8 cellular contexts compared by ENCODE assay signal in the genomic region with DNA sequence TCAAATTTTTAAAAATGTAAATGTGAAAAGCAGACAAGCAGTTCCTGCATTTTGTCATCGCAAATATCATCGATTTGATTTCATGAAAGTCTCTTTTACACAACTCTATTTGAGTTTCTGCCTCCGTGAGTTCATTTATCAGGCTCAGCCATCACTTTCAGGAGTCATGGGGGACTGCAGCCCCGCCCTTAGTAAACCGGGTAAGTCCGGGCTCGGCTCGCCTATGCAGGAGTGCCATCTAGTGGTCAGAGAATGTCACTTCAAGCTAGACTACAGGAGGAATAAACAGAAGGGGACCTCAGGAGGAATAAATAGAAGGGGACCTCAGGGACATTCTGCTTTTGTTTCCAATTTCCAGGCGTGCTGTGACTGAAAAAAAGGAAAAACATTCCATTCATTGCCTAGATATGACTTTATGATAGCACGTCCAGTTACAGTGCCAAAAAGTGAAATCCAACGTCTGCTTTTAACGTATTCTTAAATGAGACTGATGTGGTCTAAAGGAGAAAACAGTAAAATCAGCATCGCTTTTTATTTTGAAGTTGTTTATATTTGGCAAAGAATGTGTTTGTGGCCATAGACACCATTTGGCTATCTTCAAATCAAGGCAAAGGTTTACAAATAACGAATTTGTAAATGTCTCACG.
DNase-seq lines count a peak whose midpoint lies in the region; ATAC-seq, FAIRE-seq and TF ChIP-seq lines count a peak whose summit lies in the region.

No MANE protein-coding gene starts in this region.

- intact Hi-C loops in A673 (cut with micrococcal nuclease; ENCODE audit: unreplicated experiment) (loop anchor here (5.0 to 10.0 kb wide), 2 partner anchors 157 to 201 kb away; no protein-coding TSS in a partner anchor), kidney (cut with DNase I) (no loop called here)

- H3K4me3 ChIP-seq in A673 (ENCODE audit: low read depth, low read length, poor library complexity, severe bottlenecking) (peak overlapping the region; percentile 41), WI38 (ENCODE audit: low read depth, low read length) (no peak overlapping the region), bronchial epithelial cell (ENCODE audit: low read depth, low read length) (no peak overlapping the region), kidney (ENCODE audit: low read length in 2 of 2) (peak overlapping the region; percentile 4 to 26)

- BruUV-seq in A673 (replicated peaks; lab: Mats Ljungman, UMichigan), result no TSS peak

- peak; percentile 99 for ATAC-seq in GM18517 (IDR thresholded peaks at IDR 0.05; ENCODE audit: unreplicated experiment)
- peak; percentile 99 for ATAC-seq in HG03045 (IDR thresholded peaks at IDR 0.05; ENCODE audit: unreplicated experiment)

- POLR2A ChIA-PET in A673 (lab: Charles Lee; ENCODE audit: low non-redundant PET), result no interaction called here

- H3K4me1 ChIP-seq in A673 (ENCODE audit: insufficient read depth, low read length, poor library complexity, severe bottlenecking) (peaks cover 7% of the 10 kb centered on the region), kidney (ENCODE audit: control insufficient read depth in 1 of 2, insufficient read depth in 1 of 2, low read depth in 1 of 2, low read length in 2 of 2) (peaks cover 0 to 2% of the 10 kb centered on the region in 2 donors)

- TF ChIP-seq CTCF in A673 (conservative IDR thresholded peaks at IDR 0.05; ENCODE audit: low read depth, low read length), result peak; percentile 93
- peak; percentile 91 for TF ChIP-seq CTCF in WI38 (IDR thresholded peaks at IDR 0.05; ENCODE audit: low read depth, low read length)
- TF ChIP-seq CTCF in bronchial epithelial cell (IDR thresholded peaks at IDR 0.05; ENCODE audit: insufficient read depth, low read length, severe bottlenecking), result peak; percentile 79
- peak; percentile 80 for TF ChIP-seq CTCF in kidney (IDR thresholded peaks at IDR 0.05; ENCODE audit: borderline replicate concordance, extremely low read depth, insufficient read depth)

- DNase-seq in A673 (ENCODE audit: low spot score) (peak; percentile 91), NCI-H2196 (lab: John Stamatoyannopoulos, UW; ENCODE audit: unreplicated experiment) (peak; percentile 76), bronchial epithelial cell (ENCODE audit: low read depth) (peak; percentile 66), kidney (peak; percentile 86)
- DNase-seq in stimulated activated CD4-positive, alpha-beta T cell treated with anti-CD3 and anti-CD28 coated beads, Interleukin-1b, Interleukin-23, amount 100 ng/mL, for 1 hour (ENCODE audit: low read depth in 2 of 2), result peak; percentile 23 to 33

- H3K27ac ChIP-seq in A673 (ENCODE audit: low read depth, low read length, poor library complexity, severe bottlenecking), result no peak overlapping the region
- H3K27ac ChIP-seq in kidney (ENCODE audit: low read depth in 2 of 2, low read length in 2 of 2), result no peak overlapping the region

- FAIRE-seq in bronchial epithelial cell (lab: Jason Lieb, UNC) (no peak), kidney (lab: Jason Lieb, UNC) (peak; percentile 45)

- H3K9ac ChIP-seq in kidney (ENCODE audit: low read length in 2 of 2), result no peak overlapping the region

- H3K9me3 ChIP-seq in A673 (ENCODE audit: low read depth, low read length, poor library complexity, severe bottlenecking), result no peaks in the 10 kb centered on the region
- no peaks in the 10 kb centered on the region for H3K9me3 ChIP-seq in kidney (ENCODE audit: control insufficient read depth in 1 of 2, low read length in 2 of 2)

- H3K36me3 ChIP-seq in A673 (ENCODE audit: insufficient read depth, low read length, poor library complexity, severe bottlenecking), result no peaks in the 10 kb centered on the region
- H3K36me3 ChIP-seq in bronchial epithelial cell (ENCODE audit: control insufficient read depth, insufficient read depth, low read length), result no peaks in the 10 kb centered on the region
- H3K36me3 ChIP-seq in kidney (ENCODE audit: control insufficient read depth in 1 of 2, insufficient read depth in 2 of 2, low read length in 2 of 2), result no peaks in the 10 kb centered on the region

- H3K27me3 ChIP-seq in A673 (replicated peaks; ENCODE audit: insufficient read depth, low read depth, low read length, poor library complexity) (no peaks in the 10 kb centered on the region), bronchial epithelial cell (ENCODE audit: control insufficient read depth, insufficient read depth, low read length) (no peaks in the 10 kb centered on the region)

- CTCF ChIA-PET in A673 (lab: Charles Lee), result interaction anchor here (0.9 kb wide), 1 partner anchor 11 kb away, joined by 4 read pairs; no protein-coding TSS in a partner anchor

Comparison
In these comparisons a context has a peak if more than half of its experiments do, and no peak if none do; other contexts are left out.
1. DNase-seq: peak in every context shown above with its lines; median percentile 91 in A673; 86 in kidney; 76 in NCI-H2196; 66 in bronchial epithelial cell; 28 in stimulated activated CD4-positive, alpha-beta T cell treated with anti-CD3 and anti-CD28 coated beads, Interleukin-1b, Interleukin-23, amount 100 ng/mL, for 1 hour.
2. H3K4me3 ChIP-seq: peak in A673 (single experiment) and kidney (2 of 2); none in WI38 (single experiment) and bronchial epithelial cell (single experiment).
3. Peak in every context shown above with its lines, with median percentiles within 50 percentile points of each other: CTCF ChIP-seq.